In the genomic region with DNA sequence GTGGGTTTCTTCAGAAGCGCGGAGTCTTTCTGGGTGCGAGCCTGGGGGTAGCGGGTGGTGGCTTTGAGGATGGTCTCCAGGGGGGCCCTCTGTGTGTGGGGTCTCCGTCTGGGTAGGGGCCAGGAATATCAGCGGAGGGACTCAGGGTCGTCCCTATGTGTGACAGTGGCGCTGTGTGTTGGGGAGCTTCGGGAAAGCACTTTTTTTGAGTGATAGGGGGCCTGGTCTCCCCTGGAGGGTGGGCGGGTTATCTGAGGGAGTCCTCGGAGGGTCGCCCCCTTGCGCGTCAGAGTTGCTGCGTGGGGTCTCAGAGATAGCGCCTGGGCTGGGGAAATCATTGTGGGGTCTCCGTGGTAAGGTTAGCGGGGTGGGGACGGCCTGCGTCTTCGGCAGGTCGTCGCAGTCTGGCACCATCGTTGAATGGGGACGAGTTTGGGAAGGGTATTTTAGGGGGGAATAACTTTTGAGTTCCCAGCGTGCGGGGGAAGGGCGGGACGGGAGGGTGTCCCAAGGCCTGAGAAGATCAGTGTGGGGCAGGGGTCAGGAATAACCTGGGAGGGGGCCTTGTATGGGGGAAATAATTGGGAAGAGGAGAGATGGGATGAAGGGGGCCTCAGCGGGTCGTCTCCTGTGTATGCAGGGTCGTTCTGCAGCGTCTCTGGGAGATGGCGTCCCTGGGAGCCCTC, we compare ENCODE assay signal across 8 cellular contexts. TPM values are rescaled to one million over a fixed set of nuclear protein-coding genes. Genes with fewer than 3 reads are reported as not detected.
A peak's percentile ranks its signal among the peaks of the same experiment; 100 is the strongest.
DNase-seq lines count a peak whose midpoint lies in the region; ATAC-seq, FAIRE-seq and TF ChIP-seq lines count a peak whose summit lies in the region.

No MANE protein-coding gene starts in this region.

- peak overlapping the region; percentile 94 for H3K27ac ChIP-seq in AG04450 (ENCODE audit: low read depth, low read length)
- peak overlapping the region; percentile 95 for H3K27ac ChIP-seq in HUES48 (ENCODE audit: low read depth, low read length)
- H3K27ac ChIP-seq in rectal smooth muscle tissue (ENCODE audit: low read depth, low read length), result peak overlapping the region; percentile 99

- peak overlapping the region; percentile 99 for H3K4me3 Mint-ChIP-seq in activated T-cell treated with anti-CD3 and anti-CD28 coated beads, Interleukin-2, amount 50 U/mL, for 4 hours

- POLR2A ChIA-PET in AG04450 (lab: Yijun Ruan, JAX), result interaction anchor here (2.5 kb wide), 1 partner anchor 32 kb away, joined by 16 read pairs; the partner anchor contains the start of gene NACC1

- no peaks in the 10 kb centered on the region for H3K27me3 Mint-ChIP-seq in activated T-cell treated with anti-CD3 and anti-CD28 coated beads, Interleukin-2, amount 50 U/mL, for 4 hours (ENCODE audit: low read depth)

- H3K9ac ChIP-seq in HUES48 (ENCODE audit: low read depth, low read length), result peak overlapping the region; percentile 83
- peak overlapping the region; percentile 100 for H3K9ac ChIP-seq in rectal smooth muscle tissue (ENCODE audit: low read length)

- CTCF ChIA-PET in AG04450 (lab: Charles Lee), result interaction anchor here (0.6 to 1.7 kb wide), 3 partner anchors 24 to 174 kb away, joined by 4 to 7 read pairs (median 5); no protein-coding TSS in a partner anchor

- peaks cover 18% of the 10 kb centered on the region for H3K36me3 Mint-ChIP-seq in activated T-cell treated with anti-CD3 and anti-CD28 coated beads, Interleukin-2, amount 50 U/mL, for 4 hours (ENCODE audit: insufficient read depth)

- peaks cover 6% of the 10 kb centered on the region; the same call in 1 of the 2 replicates for H3K9me3 ChIP-seq in AG04450 (ENCODE audit: control insufficient read depth, insufficient read depth, low read length)
- H3K9me3 ChIP-seq in HUES48 (ENCODE audit: control insufficient read depth, insufficient read depth, low read length), result no peaks in the 10 kb centered on the region

- peaks cover 31% of the 10 kb centered on the region for H3K4me1 Mint-ChIP-seq in activated T-cell treated with anti-CD3 and anti-CD28 coated beads, Interleukin-2, amount 50 U/mL, for 4 hours (ENCODE audit: low read depth)

- FAIRE-seq in urothelium cell line (lab: Jason Lieb, UNC), result no peak

- DNase-seq in AG04450 (ENCODE audit: low read depth, low spot score), result no peak
- DNase-seq in activated T-cell treated with anti-CD3 and anti-CD28 coated beads, Interleukin-2, amount 50 U/mL, for 4 hours, result peak; percentile 18
- DNase-seq in germinal center (ENCODE audit: low spot score), result peak; percentile 23
- DNase-seq in urothelium cell line (ENCODE audit: low spot score), result no peak
- DNase-seq in GOT3 (lab: John Stamatoyannopoulos, UW), result no peak

- H3K4me1 ChIP-seq in HUES48 (ENCODE audit: control insufficient read depth, insufficient read depth, low read length) (peaks cover under 1% of the 10 kb centered on the region), rectal smooth muscle tissue (ENCODE audit: control insufficient read depth, insufficient read depth, low read length) (peaks cover 13% of the 10 kb centered on the region)

- H3K9me3 Mint-ChIP-seq in activated T-cell treated with anti-CD3 and anti-CD28 coated beads, Interleukin-2, amount 50 U/mL, for 4 hours, result no peaks in the 10 kb centered on the region

- H3K27me3 ChIP-seq in AG04450 (ENCODE audit: control insufficient read depth, insufficient read depth, low read length), result no peaks in the 10 kb centered on the region
- H3K27me3 ChIP-seq in HUES48 (ENCODE audit: control insufficient read depth, insufficient read depth, low read length), result no peaks in the 10 kb centered on the region
- H3K27me3 ChIP-seq in rectal smooth muscle tissue (ENCODE audit: control insufficient read depth, insufficient read depth, low read length), result no peaks in the 10 kb centered on the region

- H3K36me3 ChIP-seq in HUES48 (ENCODE audit: control insufficient read depth, insufficient read depth, low read length) (peaks cover 7% of the 10 kb centered on the region; the same call in 1 of the 2 replicates), rectal smooth muscle tissue (ENCODE audit: control insufficient read depth, insufficient read depth, low read length) (no peaks in the 10 kb centered on the region)

- ATAC-seq in activated T-cell treated with anti-CD3 and anti-CD28 coated beads, Interleukin-2, amount 50 U/mL, for 4 hours, result peak; percentile 2 to 5
- no peak for ATAC-seq in HG03565 (IDR thresholded peaks at IDR 0.05; ENCODE audit: unreplicated experiment)

- TF ChIP-seq CTCF in AG04450 (IDR thresholded peaks at IDR 0.05; ENCODE audit: low read depth, low read length), result no peak

- peak overlapping the region; percentile 87 for H3K4me3 ChIP-seq in AG04450 (ENCODE audit: low read depth, low read length)
- H3K4me3 ChIP-seq in HUES48 (ENCODE audit: low read depth, low read length), result peak overlapping the region; percentile 96
- peak overlapping the region; percentile 98 for H3K4me3 ChIP-seq in rectal smooth muscle tissue (ENCODE audit: low read length)

RNA-seq across cellular contexts. Expression of gene IER2, which starts 0.9 kb away (rescaled TPM):
- polyA plus RNA-seq in AG04450 (2011; rRNA removed), result 15.3 and 21.3 TPM in 2 replicates
- 8.1 and 10.7 TPM in 2 replicates for polyA minus RNA-seq in AG04450 (2011; rRNA and poly(A)+ RNA removed)
- total RNA-seq in activated T-cell treated with anti-CD3 and anti-CD28 coated beads, Interleukin-2, amount 50 U/mL, for 4 hours, result 100 to 1,000 TPM in 2 of 3 donors, 10 to 100 TPM in 1; 99.4 to 113 (median 110) TPM

RNA-seq across cellular contexts. Expression of gene STX10, which starts 0.9 kb away (rescaled TPM):
- 47.9 and 57.6 TPM in 2 replicates for polyA plus RNA-seq in AG04450 (2011; rRNA removed)
- polyA minus RNA-seq in AG04450 (2011; rRNA and poly(A)+ RNA removed), result 56.7 and 83.9 TPM in 2 replicates
- total RNA-seq in activated T-cell treated with anti-CD3 and anti-CD28 coated beads, Interleukin-2, amount 50 U/mL, for 4 hours, result 10 to 100 TPM; 64.5 to 66.0 (median 65.4) TPM

RNA-seq across cellular contexts. Expression of gene NACC1, which starts 33.0 kb away (rescaled TPM):
- 43.4 and 76.4 TPM in 2 replicates for polyA plus RNA-seq in AG04450 (2011; rRNA removed)
- polyA minus RNA-seq in AG04450 (2011; rRNA and poly(A)+ RNA removed), result 38.2 and 51.8 TPM in 2 replicates
- total RNA-seq in activated T-cell treated with anti-CD3 and anti-CD28 coated beads, Interleukin-2, amount 50 U/mL, for 4 hours, result 100 to 1,000 TPM; 127 to 137 (median 134) TPM

RNA-seq across cellular contexts. Expression of gene TRMT1, which starts 34.5 kb away (rescaled TPM):
- 17.3 and 21.0 TPM in 2 replicates for polyA plus RNA-seq in AG04450 (2011; rRNA removed)
- polyA minus RNA-seq in AG04450 (2011; rRNA and poly(A)+ RNA removed), result 15.6 and 24.6 TPM in 2 replicates
- 100 to 1,000 TPM; 240 to 248 (median 246) TPM for total RNA-seq in activated T-cell treated with anti-CD3 and anti-CD28 coated beads, Interleukin-2, amount 50 U/mL, for 4 hours

RNA-seq across cellular contexts. Expression of gene LYL1, which starts 48.4 kb away (rescaled TPM):
- polyA plus RNA-seq in AG04450 (2011; rRNA removed), result 0.11 and 0.29 TPM in 2 replicates
- polyA minus RNA-seq in AG04450 (2011; rRNA and poly(A)+ RNA removed), result 0.14 and 0.17 TPM in 2 replicates
- 1 to 10 TPM; 1.9 to 3.0 (median 2.9) TPM for total RNA-seq in activated T-cell treated with anti-CD3 and anti-CD28 coated beads, Interleukin-2, amount 50 U/mL, for 4 hours

Comparison
In these comparisons a context has a peak if more than half of its experiments do, and no peak if none do; other contexts are left out.
1. DNase-seq: peak in activated T-cell treated with anti-CD3 and anti-CD28 coated beads, Interleukin-2, amount 50 U/mL, for 4 hours (single experiment) and germinal center (single experiment); none in AG04450 (single experiment), urothelium cell line (single experiment) and GOT3 (single experiment).
2. Peak in every context shown above with its lines, with median percentiles within 50 percentile points of each other: H3K27ac ChIP-seq and H3K4me3 ChIP-seq.